Comparison of ENCODE assay signal across 8 cellular contexts in genomic region chr1:27634166-27634981, GRCh38. TPM values are rescaled to one million over a fixed set of nuclear protein-coding genes. Genes with fewer than 3 reads are reported as not detected.
A peak's percentile ranks its signal among the peaks of the same experiment; 100 is the strongest.
DNase-seq lines count a peak whose midpoint lies in the region; FAIRE-seq and TF ChIP-seq lines count a peak whose summit lies in the region.

No MANE protein-coding gene starts in this region.

- no peak overlapping the region for H2AFZ ChIP-seq in Loucy (ENCODE audit: low read length)

- TF ChIP-seq CTCF in Loucy (conservative IDR thresholded peaks at IDR 0.05; ENCODE audit: low read length) (no peak), astrocyte of the spinal cord (IDR thresholded peaks at IDR 0.05; ENCODE audit: low read depth, low read length) (no peak), kidney (IDR thresholded peaks at IDR 0.05; ENCODE audit: borderline replicate concordance, extremely low read depth, insufficient read depth) (no peak), RWPE1 (conservative IDR thresholded peaks at IDR 0.05; ENCODE audit: low read depth) (no peak)

- no peaks in the 10 kb centered on the region for H3K36me3 Mint-ChIP-seq in CD8-positive, alpha-beta memory T cell

- peaks cover 57 to 80% (median 58%) of the 10 kb centered on the region in 3 donors for H3K4me1 Mint-ChIP-seq in CD8-positive, alpha-beta memory T cell

- H3K27ac Mint-ChIP-seq in CD8-positive, alpha-beta memory T cell = peak overlapping the region; percentile 59 to 93 (median 84)

- H3K9me3 ChIP-seq in CD8-positive, alpha-beta memory T cell (ENCODE audit: low read length) = no peaks in the 10 kb centered on the region
- H3K9me3 ChIP-seq in Loucy (ENCODE audit: insufficient read depth, low read depth, low read length) (no peaks in the 10 kb centered on the region), kidney (ENCODE audit: control insufficient read depth in 1 of 2, low read length in 2 of 2) (no peaks in the 10 kb centered on the region)

- H3K4me1 ChIP-seq in CD8-positive, alpha-beta memory T cell (ENCODE audit: insufficient read depth, low read length) = peaks cover 59% of the 10 kb centered on the region
- peaks cover 49% of the 10 kb centered on the region for H3K4me1 ChIP-seq in Loucy (ENCODE audit: insufficient read depth, low read length, poor library complexity, severe bottlenecking)
- peaks cover 13% of the 10 kb centered on the region in 2 donors for H3K4me1 ChIP-seq in kidney (ENCODE audit: control insufficient read depth in 1 of 2, insufficient read depth in 1 of 2, low read depth in 1 of 2, low read length in 2 of 2)

- no peaks in the 10 kb centered on the region for H3K36me3 ChIP-seq in CD8-positive, alpha-beta memory T cell (ENCODE audit: insufficient read depth, low read length)
- H3K36me3 ChIP-seq in Loucy (ENCODE audit: insufficient read depth, low read length) (no peaks in the 10 kb centered on the region), kidney (ENCODE audit: control insufficient read depth in 1 of 2, insufficient read depth in 2 of 2, low read length in 2 of 2) (no peaks in the 10 kb centered on the region)

- peak; percentile 29 to 74 (median 53) for DNase-seq in CD8-positive, alpha-beta memory T cell
- DNase-seq in astrocyte of the spinal cord (ENCODE audit: low read depth, low spot score) = no peak
- DNase-seq in kidney = peak; percentile 86
- peak; percentile 32 for DNase-seq in stimulated activated CD8-positive, alpha-beta memory T cell treated with anti-CD3 and anti-CD28 coated beads, Interleukin-12 subunit alpha, Interleukin-12 subunit beta, amount 100 ng/mL, for 1 hour (ENCODE audit: low read depth)
- DNase-seq in HT-29 (ENCODE audit: low spot score) = no peak
- DNase-seq in NCI-H187 (lab: John Stamatoyannopoulos, UW) = no peak
- DNase-seq in RWPE1 (ENCODE audit: low spot score) = no peak

- H3K4me3 Mint-ChIP-seq in CD8-positive, alpha-beta memory T cell = peak overlapping the region; percentile 54 to 89 (median 70)

- no peaks in the 10 kb centered on the region for H3K9me3 Mint-ChIP-seq in CD8-positive, alpha-beta memory T cell

- FAIRE-seq in kidney (lab: Jason Lieb, UNC) = no peak

- H3K4me2 ChIP-seq in Loucy (ENCODE audit: low read depth, low read length, poor library complexity, severe bottlenecking) = peak overlapping the region; percentile 56

- no peaks in the 10 kb centered on the region for H3K27me3 Mint-ChIP-seq in CD8-positive, alpha-beta memory T cell

- CTCF ChIA-PET in CD8-positive, alpha-beta memory T cell (lab: Charles Lee) = no interaction called here
- CTCF ChIA-PET in RWPE1 (lab: Yijun Ruan, JAX) = no interaction called here

- peak overlapping the region; percentile 56 for H3K4me3 ChIP-seq in CD8-positive, alpha-beta memory T cell (ENCODE audit: low read length)
- H3K4me3 ChIP-seq in Loucy (ENCODE audit: low read length, poor library complexity, severe bottlenecking) = peak overlapping the region; percentile 65
- H3K4me3 ChIP-seq in astrocyte of the spinal cord (ENCODE audit: low read depth, low read length) = peak overlapping the region; percentile 23
- H3K4me3 ChIP-seq in kidney (ENCODE audit: low read length in 2 of 2) = peak overlapping the region; percentile 52 to 60

- no peaks in the 10 kb centered on the region for H3K79me2 ChIP-seq in Loucy (ENCODE audit: insufficient read depth, low read length)

- H3F3A ChIP-seq in Loucy (ENCODE audit: low read depth) = no peaks in the 10 kb centered on the region; the same call in 1 of the 2 replicates

- POLR2A ChIA-PET in CD8-positive, alpha-beta memory T cell (lab: Charles Lee) = interaction anchor here (0.7 kb wide), 1 partner anchor 29 kb away, joined by 4 read pairs; no protein-coding TSS in a partner anchor
- POLR2A ChIA-PET in RWPE1 (lab: Yijun Ruan, JAX; ENCODE audit: low non-redundant PET) = no interaction called here

- peak overlapping the region; percentile 73 for H3K9ac ChIP-seq in Loucy (ENCODE audit: low read depth, low read length, poor library complexity, severe bottlenecking)
- peak overlapping the region; percentile 34 to 55 for H3K9ac ChIP-seq in kidney (ENCODE audit: low read length in 2 of 2)

- H3K9me2 ChIP-seq in Loucy (replicated peaks; ENCODE audit: low read depth, low read length) = no peaks in the 10 kb centered on the region

- in situ Hi-C loops in astrocyte of the spinal cord (cut with HindIII; ENCODE audit: low sequenced_read_pairs) = no loop called here

- H4K20me1 ChIP-seq in Loucy (ENCODE audit: insufficient read depth, low read length, poor library complexity, severe bottlenecking) = no peaks in the 10 kb centered on the region

- H3K27ac ChIP-seq in CD8-positive, alpha-beta memory T cell (ENCODE audit: low read depth, low read length) = no peak overlapping the region
- H3K27ac ChIP-seq in kidney (ENCODE audit: low read depth in 2 of 2, low read length in 2 of 2) (peak overlapping the region; percentile 63 to 67), RWPE1 (no peak overlapping the region)

- intact Hi-C loops in kidney (cut with DNase I) = no loop called here

- H3K27me3 ChIP-seq in CD8-positive, alpha-beta memory T cell (ENCODE audit: insufficient read depth, low read length, poor library complexity, severe bottlenecking) = no peaks in the 10 kb centered on the region
- no peaks in the 10 kb centered on the region for H3K27me3 ChIP-seq in Loucy (ENCODE audit: insufficient read depth, low read length, poor library complexity, severe bottlenecking)

RNA-seq across cellular contexts. Expression of gene FGR, which starts 0.6 kb away (rescaled TPM):
- 1 to 10 TPM; 1.6 to 1.8 TPM for total RNA-seq in CD8-positive, alpha-beta memory T cell
- 49.6 TPM for polyA plus RNA-seq in CD8-positive, alpha-beta memory T cell
- total RNA-seq in kidney = 23.3 TPM
- 2.5 TPM for polyA plus RNA-seq in kidney (ENCODE audit: insufficient read depth, low read depth, low replicate concordance)
- not detected in 2 replicates for total RNA-seq in HT-29 (2014; rRNA removed; shearing (Covaris generic))

RNA-seq across cellular contexts. Expression of gene AHDC1, which starts 30.4 kb away (rescaled TPM):
- total RNA-seq in CD8-positive, alpha-beta memory T cell = 10 to 100 TPM; 11.5 TPM
- polyA plus RNA-seq in CD8-positive, alpha-beta memory T cell = 1.9 TPM
- total RNA-seq in kidney = 48.2 TPM
- 8.5 TPM for polyA plus RNA-seq in kidney (ENCODE audit: insufficient read depth, low read depth, low replicate concordance)
- 12.2 and 20.4 TPM in 2 replicates for total RNA-seq in HT-29 (2014; rRNA removed; shearing (Covaris generic))

RNA-seq across cellular contexts. Expression of gene IFI6, which starts 37.6 kb away (rescaled TPM):
- total RNA-seq in CD8-positive, alpha-beta memory T cell = 10 to 100 TPM; 10.7 to 12.3 TPM
- 161 TPM for polyA plus RNA-seq in CD8-positive, alpha-beta memory T cell
- total RNA-seq in kidney = 69.5 TPM
- polyA plus RNA-seq in kidney (ENCODE audit: insufficient read depth, low read depth, low replicate concordance) = 148 TPM
- total RNA-seq in HT-29 (2014; rRNA removed; shearing (Covaris generic)) = 84.5 and 178 TPM in 2 replicates

Comparison
In these comparisons a context has a peak if more than half of its experiments do, and no peak if none do; other contexts are left out.
1. DNase-seq: peak in CD8-positive, alpha-beta memory T cell (5 of 5), kidney (single experiment) and stimulated activated CD8-positive, alpha-beta memory T cell treated with anti-CD3 and anti-CD28 coated beads, Interleukin-12 subunit alpha, Interleukin-12 subunit beta, amount 100 ng/mL, for 1 hour (single experiment); none in astrocyte of the spinal cord (single experiment), HT-29 (single experiment), NCI-H187 (0 of 2) and RWPE1 (single experiment).
2. H3K27ac ChIP-seq: peak in kidney (2 of 2); none in CD8-positive, alpha-beta memory T cell (single experiment) and RWPE1 (single experiment).
3. Peak in every context shown above with its lines, with median percentiles within 50 percentile points of each other: H3K4me3 ChIP-seq.